In genomic region chr16:50265260-50265659, GRCh38 we compare ENCODE assay signal across 1 cellular context.
TF ChIP-seq lines count a peak whose summit lies in the region.

No MANE protein-coding gene starts in this region.

TF ChIP-seq in HepG2, 621 proteins besides CTCF, POLR2A, EP300 and RAD21 (continued from another document):
- TF ChIP-seq, protein P1, sequence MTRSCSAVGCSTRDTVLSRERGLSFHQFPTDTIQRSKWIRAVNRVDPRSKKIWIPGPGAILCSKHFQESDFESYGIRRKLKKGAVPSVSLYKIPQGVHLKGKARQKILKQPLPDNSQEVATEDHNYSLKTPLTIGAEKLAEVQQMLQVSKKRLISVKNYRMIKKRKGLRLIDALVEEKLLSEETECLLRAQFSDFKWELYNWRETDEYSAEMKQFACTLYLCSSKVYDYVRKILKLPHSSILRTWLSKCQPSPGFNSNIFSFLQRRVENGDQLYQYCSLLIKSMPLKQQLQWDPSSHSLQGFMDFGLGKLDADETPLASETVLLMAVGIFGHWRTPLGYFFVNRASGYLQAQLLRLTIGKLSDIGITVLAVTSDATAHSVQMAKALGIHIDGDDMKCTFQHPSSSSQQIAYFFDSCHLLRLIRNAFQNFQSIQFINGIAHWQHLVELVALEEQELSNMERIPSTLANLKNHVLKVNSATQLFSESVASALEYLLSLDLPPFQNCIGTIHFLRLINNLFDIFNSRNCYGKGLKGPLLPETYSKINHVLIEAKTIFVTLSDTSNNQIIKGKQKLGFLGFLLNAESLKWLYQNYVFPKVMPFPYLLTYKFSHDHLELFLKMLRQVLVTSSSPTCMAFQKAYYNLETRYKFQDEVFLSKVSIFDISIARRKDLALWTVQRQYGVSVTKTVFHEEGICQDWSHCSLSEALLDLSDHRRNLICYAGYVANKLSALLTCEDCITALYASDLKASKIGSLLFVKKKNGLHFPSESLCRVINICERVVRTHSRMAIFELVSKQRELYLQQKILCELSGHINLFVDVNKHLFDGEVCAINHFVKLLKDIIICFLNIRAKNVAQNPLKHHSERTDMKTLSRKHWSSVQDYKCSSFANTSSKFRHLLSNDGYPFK (CRISPR knock-in tag; IDR thresholded peaks at IDR 0.05; ENCODE audit: borderline replicate concordance), result peak; percentile 62; the same call in 1 of the 2 replicates
- TF ChIP-seq HINFP (CRISPR knock-in tag; IDR thresholded peaks at IDR 0.05; ENCODE audit: low read depth), result 0 out of 2 replicates have a peak, but pooled peaks have one; percentile 18
- peak; percentile 76 for TF ChIP-seq SMC3 (IDR thresholded peaks at IDR 0.05; ENCODE audit: low read length)
- TF ChIP-seq BORCS8-MEF2B (CRISPR knock-in tag; IDR thresholded peaks at IDR 0.05), result 0 out of 2 replicates have a peak, but pooled peaks have one; percentile 4
- TF ChIP-seq ZNF776 (CRISPR knock-in tag; IDR thresholded peaks at IDR 0.05), result 0 out of 2 replicates have a peak, but pooled peaks have one; percentile 52
- TF ChIP-seq MLLT10 (CRISPR knock-in tag; IDR thresholded peaks at IDR 0.05), result no peak
- TF ChIP-seq ZSCAN29 (CRISPR knock-in tag; conservative IDR thresholded peaks at IDR 0.05), result no peak
- TF ChIP-seq ZBTB33 (CRISPR knock-in tag; IDR thresholded peaks at IDR 0.05), result peak; percentile 9; the same call in 1 of the 2 replicates
- TF ChIP-seq, protein P2, sequence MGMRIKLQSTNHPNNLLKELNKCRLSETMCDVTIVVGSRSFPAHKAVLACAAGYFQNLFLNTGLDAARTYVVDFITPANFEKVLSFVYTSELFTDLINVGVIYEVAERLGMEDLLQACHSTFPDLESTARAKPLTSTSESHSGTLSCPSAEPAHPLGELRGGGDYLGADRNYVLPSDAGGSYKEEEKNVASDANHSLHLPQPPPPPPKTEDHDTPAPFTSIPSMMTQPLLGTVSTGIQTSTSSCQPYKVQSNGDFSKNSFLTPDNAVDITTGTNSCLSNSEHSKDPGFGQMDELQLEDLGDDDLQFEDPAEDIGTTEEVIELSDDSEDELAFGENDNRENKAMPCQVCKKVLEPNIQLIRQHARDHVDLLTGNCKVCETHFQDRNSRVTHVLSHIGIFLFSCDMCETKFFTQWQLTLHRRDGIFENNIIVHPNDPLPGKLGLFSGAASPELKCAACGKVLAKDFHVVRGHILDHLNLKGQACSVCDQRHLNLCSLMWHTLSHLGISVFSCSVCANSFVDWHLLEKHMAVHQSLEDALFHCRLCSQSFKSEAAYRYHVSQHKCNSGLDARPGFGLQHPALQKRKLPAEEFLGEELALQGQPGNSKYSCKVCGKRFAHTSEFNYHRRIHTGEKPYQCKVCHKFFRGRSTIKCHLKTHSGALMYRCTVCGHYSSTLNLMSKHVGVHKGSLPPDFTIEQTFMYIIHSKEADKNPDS (CRISPR knock-in tag; IDR thresholded peaks at IDR 0.05), result no peak
- TF ChIP-seq PITX1 (CRISPR knock-in tag; IDR thresholded peaks at IDR 0.05), result 0 out of 2 replicates have a peak, but pooled peaks have one; percentile 32
- no peak for TF ChIP-seq DPF2 (CRISPR knock-in tag; IDR thresholded peaks at IDR 0.05; ENCODE audit: borderline replicate concordance, low read depth)
- peak; percentile 76 for TF ChIP-seq XRCC5 (optimal IDR thresholded peaks at IDR 0.05; ENCODE audit: low read length)
- TF ChIP-seq MED8 (CRISPR knock-in tag; IDR thresholded peaks at IDR 0.05; ENCODE audit: insufficient replicate concordance), result peak; percentile 43
- TF ChIP-seq HOXA3 (CRISPR knock-in tag; IDR thresholded peaks at IDR 0.05), result 0 out of 2 replicates have a peak, but pooled peaks have one; percentile 30
- peak; percentile 79 for TF ChIP-seq STAG1 (CRISPR knock-in tag; IDR thresholded peaks at IDR 0.05)
- TF ChIP-seq SALL1 (CRISPR knock-in tag; IDR thresholded peaks at IDR 0.05), result 0 out of 2 replicates have a peak, but pooled peaks have one; percentile 26
- TF ChIP-seq, protein P3, sequence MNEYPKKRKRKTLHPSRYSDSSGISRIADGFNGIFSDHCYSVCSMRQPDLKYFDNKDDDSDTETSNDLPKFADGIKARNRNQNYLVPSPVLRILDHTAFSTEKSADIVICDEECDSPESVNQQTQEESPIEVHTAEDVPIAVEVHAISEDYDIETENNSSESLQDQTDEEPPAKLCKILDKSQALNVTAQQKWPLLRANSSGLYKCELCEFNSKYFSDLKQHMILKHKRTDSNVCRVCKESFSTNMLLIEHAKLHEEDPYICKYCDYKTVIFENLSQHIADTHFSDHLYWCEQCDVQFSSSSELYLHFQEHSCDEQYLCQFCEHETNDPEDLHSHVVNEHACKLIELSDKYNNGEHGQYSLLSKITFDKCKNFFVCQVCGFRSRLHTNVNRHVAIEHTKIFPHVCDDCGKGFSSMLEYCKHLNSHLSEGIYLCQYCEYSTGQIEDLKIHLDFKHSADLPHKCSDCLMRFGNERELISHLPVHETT (CRISPR knock-in tag; conservative IDR thresholded peaks at IDR 0.05), result no peak
- TF ChIP-seq CAMTA2 (CRISPR knock-in tag; IDR thresholded peaks at IDR 0.05; ENCODE audit: borderline replicate concordance), result 0 out of 2 replicates have a peak, but pooled peaks have one; percentile 66
- TF ChIP-seq, protein P4, sequence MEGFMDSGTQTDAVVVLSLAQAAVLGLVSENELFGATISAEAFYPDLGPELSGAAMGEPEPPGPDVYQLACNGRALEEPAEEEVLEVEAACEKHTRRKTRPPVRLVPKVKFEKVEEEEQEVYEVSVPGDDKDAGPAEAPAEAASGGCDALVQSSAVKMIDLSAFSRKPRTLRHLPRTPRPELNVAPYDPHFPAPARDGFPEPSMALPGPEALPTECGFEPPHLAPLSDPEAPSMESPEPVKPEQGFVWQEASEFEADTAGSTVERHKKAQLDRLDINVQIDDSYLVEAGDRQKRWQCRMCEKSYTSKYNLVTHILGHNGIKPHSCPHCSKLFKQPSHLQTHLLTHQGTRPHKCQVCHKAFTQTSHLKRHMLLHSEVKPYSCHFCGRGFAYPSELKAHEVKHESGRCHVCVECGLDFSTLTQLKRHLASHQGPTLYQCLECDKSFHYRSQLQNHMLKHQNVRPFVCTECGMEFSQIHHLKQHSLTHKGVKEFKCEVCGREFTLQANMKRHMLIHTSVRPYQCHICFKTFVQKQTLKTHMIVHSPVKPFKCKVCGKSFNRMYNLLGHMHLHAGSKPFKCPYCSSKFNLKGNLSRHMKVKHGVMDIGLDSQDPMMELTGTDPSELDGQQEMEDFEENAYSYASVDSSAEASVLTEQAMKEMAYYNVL (CRISPR knock-in tag; IDR thresholded peaks at IDR 0.05; ENCODE audit: borderline replicate concordance), result 0 out of 2 replicates have a peak, but pooled peaks have one; percentile 54
- TF ChIP-seq, protein P5, sequence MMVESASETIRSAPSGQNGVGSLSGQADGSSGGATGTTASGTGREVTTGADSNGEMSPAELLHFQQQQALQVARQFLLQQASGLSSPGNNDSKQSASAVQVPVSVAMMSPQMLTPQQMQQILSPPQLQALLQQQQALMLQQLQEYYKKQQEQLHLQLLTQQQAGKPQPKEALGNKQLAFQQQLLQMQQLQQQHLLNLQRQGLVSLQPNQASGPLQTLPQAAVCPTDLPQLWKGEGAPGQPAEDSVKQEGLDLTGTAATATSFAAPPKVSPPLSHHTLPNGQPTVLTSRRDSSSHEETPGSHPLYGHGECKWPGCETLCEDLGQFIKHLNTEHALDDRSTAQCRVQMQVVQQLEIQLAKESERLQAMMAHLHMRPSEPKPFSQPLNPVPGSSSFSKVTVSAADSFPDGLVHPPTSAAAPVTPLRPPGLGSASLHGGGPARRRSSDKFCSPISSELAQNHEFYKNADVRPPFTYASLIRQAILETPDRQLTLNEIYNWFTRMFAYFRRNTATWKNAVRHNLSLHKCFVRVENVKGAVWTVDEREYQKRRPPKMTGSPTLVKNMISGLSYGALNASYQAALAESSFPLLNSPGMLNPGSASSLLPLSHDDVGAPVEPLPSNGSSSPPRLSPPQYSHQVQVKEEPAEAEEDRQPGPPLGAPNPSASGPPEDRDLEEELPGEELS (CRISPR knock-in tag; IDR thresholded peaks at IDR 0.05), result 0 out of 2 replicates have a peak, but pooled peaks have one; percentile 29
- 0 out of 2 replicates have a peak, but pooled peaks have one; percentile 18 for TF ChIP-seq ZNF724P (CRISPR knock-in tag; IDR thresholded peaks at IDR 0.05; ENCODE audit: borderline replicate concordance)
- TF ChIP-seq ZBTB7A (CRISPR knock-in tag; IDR thresholded peaks at IDR 0.05), result 0 out of 2 replicates have a peak, but pooled peaks have one; percentile 23
- TF ChIP-seq HNF4A (CRISPR knock-in tag; IDR thresholded peaks at IDR 0.05), result 0 out of 2 replicates have a peak, but pooled peaks have one; percentile 26
- peak; percentile 48; the same call in 1 of the 2 replicates for TF ChIP-seq HOXD1 (CRISPR knock-in tag; IDR thresholded peaks at IDR 0.05)
- TF ChIP-seq ZNF235 (CRISPR knock-in tag; IDR thresholded peaks at IDR 0.05; ENCODE audit: borderline replicate concordance), result 0 out of 2 replicates have a peak, but pooled peaks have one; percentile 58
